In the genomic region with DNA sequence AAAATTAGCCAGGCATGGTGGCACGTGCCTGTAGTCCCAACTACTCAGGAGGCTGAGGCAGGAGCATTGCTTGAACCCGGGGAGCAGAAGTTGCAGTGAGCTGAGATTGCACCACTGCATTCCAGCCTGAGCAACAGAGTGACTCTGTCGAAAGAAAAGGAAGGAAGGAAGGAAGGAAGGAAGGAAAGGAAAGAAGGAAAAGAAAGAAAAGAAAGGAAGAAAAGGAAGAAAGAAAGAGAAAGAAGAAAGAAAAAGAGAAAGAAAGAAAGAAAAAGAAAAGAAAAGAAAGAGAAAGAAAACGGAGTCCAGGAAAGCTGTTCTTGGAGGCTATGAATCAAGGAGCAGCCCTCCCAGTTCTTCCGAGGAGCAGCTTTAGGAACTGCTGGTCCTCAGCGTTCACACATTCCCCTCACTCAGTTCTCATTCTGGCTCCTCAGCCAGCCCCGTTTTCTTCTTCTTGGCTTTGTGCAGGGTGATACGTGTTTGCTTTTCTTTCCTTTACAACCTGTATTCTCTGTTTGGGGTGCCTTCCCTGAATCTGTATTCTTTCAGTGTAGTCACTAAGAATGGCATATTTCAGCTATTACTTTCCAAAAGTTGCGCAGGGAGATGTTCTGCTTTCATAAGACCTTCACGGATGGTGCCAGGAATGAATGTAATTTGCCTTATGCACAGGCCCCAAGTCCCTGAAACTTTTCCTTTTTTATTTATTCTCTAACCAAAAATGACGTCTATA, we compare ENCODE assay signal across 22 cellular contexts. TPM values are rescaled to one million over a fixed set of nuclear protein-coding genes. Genes with fewer than 3 reads are reported as not detected.
A peak's percentile ranks its signal among the peaks of the same experiment; 100 is the strongest.
DNase-seq lines count a peak whose midpoint lies in the region; ATAC-seq and TF ChIP-seq lines count a peak whose summit lies in the region.
"Had no signal": no experiment of that assay in that cellular context is flagged by ENCODE, and none has a peak within 500 bp of the region (broad histone marks: within the 10 kb centered on the region; RNA-seq: fewer than 3 reads in every experiment).

No MANE protein-coding gene starts in this region.

- ATAC-seq in SK-N-SH treated with all-trans-retinoic acid at 6 μM for 48 hours (no peak), HG03354 (IDR thresholded peaks at IDR 0.05; ENCODE audit: poor library complexity, severe bottlenecking, unreplicated experiment) (no peak)
- ATAC-seq: Right ventricle myocardium inferior; stimulated activated naive CD8-positive, alpha-beta T cell treated with anti-CD3 and anti-CD28 coated beads, Interleukin-15, amount 100 ng/mL, for 72 hours had no signal

- H3K9ac ChIP-seq in SK-N-SH: no peak overlapping the region
- H3K9ac ChIP-seq in MM.1S (ENCODE audit: low read length): no peak overlapping the region
- H3K9ac ChIP-seq in fibroblast of lung (ENCODE audit: insufficient read depth, low read length): no peak overlapping the region
- no peak overlapping the region for H3K9ac ChIP-seq in subcutaneous abdominal adipose tissue (ENCODE audit: low read length in 5 of 5)

- no peaks in the 10 kb centered on the region for H3K36me3 ChIP-seq in SK-N-SH (replicated peaks in 1 of 2; ENCODE audit: control insufficient read depth in 1 of 2, insufficient read depth in 2 of 2, low read length in 1 of 2)
- H3K36me3 ChIP-seq in MM.1S (replicated peaks; ENCODE audit: insufficient read depth, low read length): no peaks in the 10 kb centered on the region; the same call in 1 of the 2 replicates
- H3K36me3 ChIP-seq in fibroblast of lung (ENCODE audit: control insufficient read depth, insufficient read depth, low read length): no peaks in the 10 kb centered on the region
- peaks cover 0 to 4% (median 0%) of the 10 kb centered on the region in 5 donors for H3K36me3 ChIP-seq in subcutaneous abdominal adipose tissue (ENCODE audit: control insufficient read depth in 5 of 5, insufficient read depth in 5 of 5, low read length in 5 of 5)
- H3K36me3 ChIP-seq: sigmoid colon, tibial artery had no signal

- CTCF ChIA-PET in SK-N-SH (lab: Yijun Ruan, JAX): interaction anchor here (1.2 to 12.2 kb wide), 11 partner anchors 11 to 829 kb away, joined by 4 to 268 read pairs (median 13); a partner anchor contains a TSS

- TF ChIP-seq RAD21 in SK-N-SH (IDR thresholded peaks at IDR 0.05; ENCODE audit: low read length): no peak

- peaks cover 96% of the 10 kb centered on the region for H3K79me2 ChIP-seq in SK-N-SH (ENCODE audit: insufficient read depth)
- H3K79me2 ChIP-seq in MM.1S (ENCODE audit: low read length): peaks cover 95% of the 10 kb centered on the region
- H3K79me2 ChIP-seq in fibroblast of lung (ENCODE audit: control insufficient read depth, insufficient read depth, low read length): peaks cover 72% of the 10 kb centered on the region

- no peak overlapping the region for H2AFZ ChIP-seq in SK-N-SH (ENCODE audit: low read depth)
- H2AFZ ChIP-seq in MM.1S (ENCODE audit: low read length): no peak overlapping the region
- H2AFZ ChIP-seq in fibroblast of lung (ENCODE audit: low read length): no peak overlapping the region

- POLR2A ChIA-PET in SK-N-SH (lab: Yijun Ruan, JAX): interaction anchor here (1.3 kb wide), 1 partner anchor 464 kb away, joined by 3 read pairs; no protein-coding TSS in a partner anchor

- H3K9me2 ChIP-seq in SK-N-SH: no peaks in the 10 kb centered on the region
- no peaks in the 10 kb centered on the region for H3K9me2 ChIP-seq in MM.1S (replicated peaks; ENCODE audit: insufficient read depth, low read length)

- H3K9me3 ChIP-seq in SK-N-SH: no peaks in the 10 kb centered on the region
- H3K9me3 ChIP-seq in MM.1S (replicated peaks; ENCODE audit: insufficient read depth, low read length): no peaks in the 10 kb centered on the region
- H3K9me3 ChIP-seq in fibroblast of lung (ENCODE audit: control insufficient read depth, insufficient read depth, low read depth, low read length): no peaks in the 10 kb centered on the region
- no peaks in the 10 kb centered on the region for H3K9me3 ChIP-seq in subcutaneous abdominal adipose tissue (ENCODE audit: control insufficient read depth in 5 of 5, low read length in 5 of 5)
- H3K9me3 ChIP-seq: sigmoid colon, tibial artery had no signal

- H3K4me1 ChIP-seq in SK-N-SH (ENCODE audit: control insufficient read depth in 1 of 2, insufficient read depth in 2 of 2, low read depth in 1 of 2, low read length in 1 of 2) (peaks cover under 1 to 30% of the 10 kb centered on the region in 2 experiments; a peak in 3 of 4 replicates), MM.1S (ENCODE audit: low read length) (peaks cover 28% of the 10 kb centered on the region), fibroblast of lung (ENCODE audit: control insufficient read depth, extremely low read depth, insufficient read depth, low read length) (peaks cover 18% of the 10 kb centered on the region), subcutaneous abdominal adipose tissue (ENCODE audit: control insufficient read depth in 5 of 5, insufficient read depth in 5 of 5, low read length in 5 of 5) (peaks cover 0 to 27% (median 21%) of the 10 kb centered on the region in 5 donors)

- no peaks in the 10 kb centered on the region for H3K27me3 ChIP-seq in SK-N-SH (ENCODE audit: insufficient read depth)
- no peaks in the 10 kb centered on the region for H3K27me3 ChIP-seq in MM.1S (replicated peaks; ENCODE audit: insufficient read depth, low read length)
- H3K27me3 ChIP-seq in fibroblast of lung (ENCODE audit: control insufficient read depth, insufficient read depth, low read length): no peaks in the 10 kb centered on the region
- no peaks in the 10 kb centered on the region for H3K27me3 ChIP-seq in subcutaneous abdominal adipose tissue (ENCODE audit: control insufficient read depth in 5 of 5, insufficient read depth in 4 of 5, low read length in 5 of 5)
- H3K27me3 ChIP-seq: sigmoid colon, tibial artery had no signal

- no peak for DNase-seq in SK-N-SH
- DNase-seq in MM.1S: no peak
- DNase-seq in fibroblast of lung (ENCODE audit: low read depth in 2 of 2): peak in 1 of 2 donors; percentile 56
- no peak for DNase-seq in amygdala (lab: John Stamatoyannopoulos, UW)
- DNase-seq in NCI-H510A treated with DMSO at 0.1 percent for 48 hours (lab: John Stamatoyannopoulos, UW): no peak
- DNase-seq: activated CD4-positive, alpha-beta T cell treated with anti-CD3 and anti-CD28 coated beads, Interleukin-2, amount 50 U/mL, for 4 hours; activated CD4-positive, CD25-positive, alpha-beta regulatory T cell; AML-193; effector memory CD4-positive, alpha-beta T cell; NCI-H2081; NCI-H345; sigmoid colon; stimulated activated naive CD8-positive, alpha-beta T cell treated with anti-CD3 and anti-CD28 coated beads, Interleukin-15, amount 100 ng/mL, for 72 hours; T1000; tibial artery had no signal

- H3F3A ChIP-seq in SK-N-SH (replicated peaks; ENCODE audit: insufficient read depth) (peaks cover 28% of the 10 kb centered on the region), MM.1S (ENCODE audit: insufficient read depth, low read length) (peaks cover 13% of the 10 kb centered on the region)

- H3K27ac ChIP-seq in SK-N-SH (ENCODE audit: low read depth in 2 of 2, low read length in 1 of 2) (peak overlapping the region in 1 of 2 experiments; percentile 33; a peak in 2 of 4 replicates), MM.1S (ENCODE audit: low read length) (peak overlapping the region; percentile 14; the same call in 1 of the 2 replicates), fibroblast of lung (ENCODE audit: insufficient read depth, low read length) (peak overlapping the region; percentile 39), subcutaneous abdominal adipose tissue (ENCODE audit: low read depth, low read length) (peak overlapping the region; percentile 24)
- H3K27ac ChIP-seq: 22Rv1, HL-60, sigmoid colon, tibial artery had no signal

- peak overlapping the region; percentile 38; the same call in 1 of the 2 replicates for H3K4me2 ChIP-seq in SK-N-SH
- H3K4me2 ChIP-seq in MM.1S (ENCODE audit: low read depth, low read length): peak overlapping the region; percentile 18; the same call in 1 of the 2 replicates
- no peak overlapping the region for H3K4me2 ChIP-seq in fibroblast of lung (ENCODE audit: extremely low read depth, insufficient read depth, low read length)

- peaks cover 6% of the 10 kb centered on the region for H4K20me1 ChIP-seq in SK-N-SH (ENCODE audit: insufficient read depth)
- H4K20me1 ChIP-seq in MM.1S (ENCODE audit: insufficient read depth, low read length): peaks cover 34% of the 10 kb centered on the region
- no peaks in the 10 kb centered on the region for H4K20me1 ChIP-seq in fibroblast of lung (ENCODE audit: control insufficient read depth, extremely low read depth, insufficient read depth, low read length)

- WGBS in SK-N-SH (ENCODE audit: low lambda C conversion rate): 89% methylated on average over 11 of the region's 11 CpGs

- no peak for TF ChIP-seq EP300 in SK-N-SH (IDR thresholded peaks at IDR 0.05; ENCODE audit: borderline replicate concordance in 1 of 2, low read depth in 1 of 2, low read length in 1 of 2)

- TF ChIP-seq CTCF in SK-N-SH (IDR thresholded peaks at IDR 0.05) (no peak), MM.1S (IDR thresholded peaks at IDR 0.05; ENCODE audit: low read length) (no peak), fibroblast of lung (conservative IDR thresholded peaks at IDR 0.05 in 1 of 2, IDR thresholded peaks at IDR 0.05 in 1 of 2; ENCODE audit: low read depth in 1 of 2, low read length in 2 of 2) (no peak)

- H3K4me3 ChIP-seq in SK-N-SH (ENCODE audit: low read depth in 2 of 2, low read length in 1 of 2): no peak overlapping the region
- no peak overlapping the region for H3K4me3 ChIP-seq in MM.1S (ENCODE audit: low read length)
- H3K4me3 ChIP-seq in fibroblast of lung (replicated peaks in 1 of 4; ENCODE audit: control extremely low read depth in 1 of 4, insufficient read depth in 1 of 4, low read depth in 3 of 4, low read length in 4 of 4): no peak overlapping the region
- no peak overlapping the region for H3K4me3 ChIP-seq in subcutaneous abdominal adipose tissue (ENCODE audit: low read depth in 1 of 5, low read length in 5 of 5)
- H3K4me3 ChIP-seq: sigmoid colon, tibial artery had no signal

TF ChIP-seq in SK-N-SH, 30 proteins besides CTCF, POLR2A, EP300 and RAD21 (continues in another document):
- no peak for TF ChIP-seq NRF1 (IDR thresholded peaks at IDR 0.05; ENCODE audit: low read depth, low read length)

RNA-seq across cellular contexts. Expression of a gene that starts 12.2 kb away (rescaled TPM):
- polyA plus RNA-seq in SK-N-SH (2012; rRNA removed): 11.3 and 12.8 TPM in 2 replicates
- 4.3 and 9.3 TPM in 2 replicates for polyA plus RNA-seq in SK-N-SH (2012; cell fraction: cytosol; rRNA removed)
- 4.7 and 7.0 TPM in 2 replicates for polyA plus RNA-seq in SK-N-SH (2012; cell fraction: nucleus; rRNA removed)
- total RNA-seq in fibroblast of lung: 6.4 TPM in 2 replicates
- 2.6 and 3.7 TPM in 2 replicates for polyA plus RNA-seq in fibroblast of lung
- 3.0 and 4.7 TPM in 2 replicates for polyA plus RNA-seq in fibroblast of lung (2012)
- 5.9 and 6.7 TPM in 2 replicates for polyA minus RNA-seq in fibroblast of lung (ENCODE audit: low replicate concordance)

RNA-seq across cellular contexts. Expression of a gene that starts 46.9 kb away (rescaled TPM):
- polyA plus RNA-seq in SK-N-SH (2012; rRNA removed) (29.3 and 29.4 TPM in 2 replicates), fibroblast of lung (46.9 and 86.1 TPM in 2 replicates)
- polyA plus RNA-seq in SK-N-SH (2012; cell fraction: cytosol; rRNA removed): 16.5 and 26.4 TPM in 2 replicates
- 30.1 and 32.1 TPM in 2 replicates for polyA plus RNA-seq in SK-N-SH (2012; cell fraction: nucleus; rRNA removed)
- 40.3 and 105 TPM in 2 replicates for total RNA-seq in fibroblast of lung
- 61.7 and 116 TPM in 2 replicates for polyA plus RNA-seq in fibroblast of lung (2012)
- 62.7 and 175 TPM in 2 replicates for polyA minus RNA-seq in fibroblast of lung (ENCODE audit: low replicate concordance)
- total RNA-seq: mononuclear cell had no signal
